Comparison of ENCODE assay signal across 17 cellular contexts in the genomic region with DNA sequence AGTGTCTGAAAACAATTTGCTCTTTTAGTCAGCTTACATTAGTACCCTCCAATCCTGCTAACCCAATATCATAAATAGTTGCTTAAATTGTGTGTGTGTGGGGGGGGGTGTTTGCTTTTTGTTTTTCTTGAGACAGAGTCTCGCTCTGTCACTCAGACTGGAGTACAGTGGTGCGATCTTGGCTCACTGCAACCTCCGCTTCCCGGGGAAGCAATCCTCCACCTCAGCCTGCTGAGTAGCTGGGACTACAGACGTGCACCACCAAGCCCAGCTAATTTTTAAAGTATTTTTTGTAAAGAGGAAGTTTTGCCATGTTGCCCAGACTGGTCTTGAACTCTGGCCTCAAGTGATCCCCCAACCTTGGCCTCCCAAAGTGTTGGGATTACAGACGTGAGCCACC.
"Had no signal": no experiment of that assay in that cellular context is flagged by ENCODE, and none has a peak within 500 bp of the region (broad histone marks: within the 10 kb centered on the region; RNA-seq: fewer than 3 reads in every experiment).

No MANE protein-coding gene starts in this region.

- H3K27ac ChIP-seq: pancreas, uterus had no signal

- H3K9me3 ChIP-seq: pancreas, uterus had no signal

- FAIRE-seq: endometrium, kidney, pancreas had no signal

- H3K4me1 ChIP-seq: pancreas had no signal

- H3K36me3 ChIP-seq: pancreas, uterus had no signal

- H3K27me3 ChIP-seq: pancreas, uterus had no signal

- ATAC-seq: esophagus mucosa; left colon; right cardiac atrium; stimulated activated effector memory CD8-positive, alpha-beta T cell treated with anti-CD3 and anti-CD28 coated beads, Interleukin-12 subunit alpha, Interleukin-12 subunit beta, amount 100 ng/mL, for 72 hours; stimulated activated naive CD8-positive, alpha-beta T cell treated with anti-CD3 and anti-CD28 coated beads, Interleukin-15, Interleukin-2, amounts not matched to agents 100 U/mL and 50 U/mL, for 24 hours had no signal

- H3K4me3 ChIP-seq: pancreas, uterus had no signal

- DNase-seq: cortex of kidney; effector memory CD4-positive, alpha-beta T cell; kidney; left colon; mesendoderm; naive B cell; occipital lobe; pancreas; right cardiac atrium; stimulated activated CD4-positive, alpha-beta T cell treated with anti-CD3 and anti-CD28 coated beads, Interleukin-4, amount 100 ng/mL, for 1 hour; stimulated activated CD8-positive, alpha-beta memory T cell treated with anti-CD3 and anti-CD28 coated beads, Interleukin-4, amount 100 ng/mL, for 48 hours; stimulated activated naive CD8-positive, alpha-beta T cell treated with anti-CD3 and anti-CD28 coated beads, Interleukin-15, Interleukin-2, amounts not matched to agents 100 U/mL and 50 U/mL, for 24 hours; substantia nigra; uterus had no signal
